2 cellular contexts compared by ENCODE assay signal in the genomic region with DNA sequence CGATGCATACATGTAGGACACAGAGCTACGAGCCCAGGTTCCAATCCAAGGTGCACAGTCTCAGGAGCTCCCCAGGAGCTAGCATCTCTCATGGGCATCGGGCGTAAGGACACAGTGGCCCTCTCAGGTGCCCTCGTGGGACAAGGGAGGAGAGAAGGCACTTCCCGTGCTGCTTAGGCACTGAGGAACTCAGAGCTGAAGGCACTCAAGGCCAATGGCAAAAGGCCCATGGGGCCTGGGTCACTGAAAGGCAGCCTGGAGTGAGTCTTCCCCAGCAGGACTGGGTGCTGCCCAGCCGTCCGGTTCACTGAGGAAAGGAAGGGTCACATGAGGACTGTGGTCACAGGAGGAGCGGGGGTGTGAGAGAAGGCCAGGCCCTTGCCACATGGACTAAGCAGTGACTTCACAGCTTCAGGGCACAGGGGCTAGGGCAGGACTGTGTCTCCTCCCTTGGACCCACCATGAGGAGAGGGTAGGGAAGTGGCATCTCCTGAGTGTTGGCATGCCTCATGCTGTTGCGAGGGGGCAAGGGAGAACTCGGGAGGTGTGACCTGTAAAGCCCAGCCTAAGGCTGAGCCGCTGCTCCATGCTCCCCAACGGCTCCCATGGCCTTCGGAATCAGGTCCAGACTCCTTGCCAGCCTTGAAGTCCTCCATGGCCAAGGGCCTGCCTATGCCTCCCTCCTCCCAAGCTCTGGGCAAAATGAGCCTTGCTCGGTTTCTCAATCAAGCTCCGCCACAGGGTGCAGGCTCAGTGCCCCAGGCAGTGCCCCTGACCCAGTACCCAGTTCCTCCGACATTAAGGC.
TF ChIP-seq lines count a peak whose summit lies in the region.

No MANE protein-coding gene starts in this region.

TF ChIP-seq in liver, 16 proteins besides CTCF, POLR2A, EP300 and RAD21:
- TF ChIP-seq YY1 (IDR thresholded peaks at IDR 0.05) (no peak), ZBTB33 (IDR thresholded peaks at IDR 0.05) (no peak), EGR1 (IDR thresholded peaks at IDR 0.05; ENCODE audit: low read depth in 2 of 2) (no peak), RXRA (IDR thresholded peaks at IDR 0.05) (no peak), FOXA2 (IDR thresholded peaks at IDR 0.05) (no peak), JUND (IDR thresholded peaks at IDR 0.05) (no peak), SP1 (IDR thresholded peaks at IDR 0.05) (no peak), GABPA (IDR thresholded peaks at IDR 0.05 in 1 of 2, conservative IDR thresholded peaks at IDR 0.05 in 1 of 2) (no peak), TAF1 (conservative IDR thresholded peaks at IDR 0.05) (no peak), HNF4A (conservative IDR thresholded peaks at IDR 0.05) (no peak), HNF4G (IDR thresholded peaks at IDR 0.05) (no peak), FOXA1 (IDR thresholded peaks at IDR 0.05) (no peak), NR2F2 (IDR thresholded peaks at IDR 0.05) (no peak)
- TF ChIP-seq, protein P1, sequence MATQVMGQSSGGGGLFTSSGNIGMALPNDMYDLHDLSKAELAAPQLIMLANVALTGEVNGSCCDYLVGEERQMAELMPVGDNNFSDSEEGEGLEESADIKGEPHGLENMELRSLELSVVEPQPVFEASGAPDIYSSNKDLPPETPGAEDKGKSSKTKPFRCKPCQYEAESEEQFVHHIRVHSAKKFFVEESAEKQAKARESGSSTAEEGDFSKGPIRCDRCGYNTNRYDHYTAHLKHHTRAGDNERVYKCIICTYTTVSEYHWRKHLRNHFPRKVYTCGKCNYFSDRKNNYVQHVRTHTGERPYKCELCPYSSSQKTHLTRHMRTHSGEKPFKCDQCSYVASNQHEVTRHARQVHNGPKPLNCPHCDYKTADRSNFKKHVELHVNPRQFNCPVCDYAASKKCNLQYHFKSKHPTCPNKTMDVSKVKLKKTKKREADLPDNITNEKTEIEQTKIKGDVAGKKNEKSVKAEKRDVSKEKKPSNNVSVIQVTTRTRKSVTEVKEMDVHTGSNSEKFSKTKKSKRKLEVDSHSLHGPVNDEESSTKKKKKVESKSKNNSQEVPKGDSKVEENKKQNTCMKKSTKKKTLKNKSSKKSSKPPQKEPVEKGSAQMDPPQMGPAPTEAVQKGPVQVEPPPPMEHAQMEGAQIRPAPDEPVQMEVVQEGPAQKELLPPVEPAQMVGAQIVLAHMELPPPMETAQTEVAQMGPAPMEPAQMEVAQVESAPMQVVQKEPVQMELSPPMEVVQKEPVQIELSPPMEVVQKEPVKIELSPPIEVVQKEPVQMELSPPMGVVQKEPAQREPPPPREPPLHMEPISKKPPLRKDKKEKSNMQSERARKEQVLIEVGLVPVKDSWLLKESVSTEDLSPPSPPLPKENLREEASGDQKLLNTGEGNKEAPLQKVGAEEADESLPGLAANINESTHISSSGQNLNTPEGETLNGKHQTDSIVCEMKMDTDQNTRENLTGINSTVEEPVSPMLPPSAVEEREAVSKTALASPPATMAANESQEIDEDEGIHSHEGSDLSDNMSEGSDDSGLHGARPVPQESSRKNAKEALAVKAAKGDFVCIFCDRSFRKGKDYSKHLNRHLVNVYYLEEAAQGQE (IDR thresholded peaks at IDR 0.05), result no peak
- TF ChIP-seq, protein P2, sequence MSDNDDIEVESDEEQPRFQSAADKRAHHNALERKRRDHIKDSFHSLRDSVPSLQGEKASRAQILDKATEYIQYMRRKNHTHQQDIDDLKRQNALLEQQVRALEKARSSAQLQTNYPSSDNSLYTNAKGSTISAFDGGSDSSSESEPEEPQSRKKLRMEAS (IDR thresholded peaks at IDR 0.05), result no peak
- TF ChIP-seq, protein P3, sequence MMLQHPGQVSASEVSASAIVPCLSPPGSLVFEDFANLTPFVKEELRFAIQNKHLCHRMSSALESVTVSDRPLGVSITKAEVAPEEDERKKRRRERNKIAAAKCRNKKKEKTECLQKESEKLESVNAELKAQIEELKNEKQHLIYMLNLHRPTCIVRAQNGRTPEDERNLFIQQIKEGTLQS (IDR thresholded peaks at IDR 0.05), result no peak

TF ChIP-seq in HepG2, 621 proteins besides CTCF, POLR2A, EP300 and RAD21:
- TF ChIP-seq ZNF468 (CRISPR knock-in tag; IDR thresholded peaks at IDR 0.05) (no peak), POGZ (CRISPR knock-in tag; IDR thresholded peaks at IDR 0.05) (no peak), ZNF256 (CRISPR knock-in tag; conservative IDR thresholded peaks at IDR 0.05) (no peak), ZKSCAN5 (CRISPR knock-in tag; IDR thresholded peaks at IDR 0.05) (no peak), ZNF792 (CRISPR knock-in tag; IDR thresholded peaks at IDR 0.05) (no peak), ZNF326 (CRISPR knock-in tag; IDR thresholded peaks at IDR 0.05; ENCODE audit: borderline replicate concordance) (no peak), LCORL (IDR thresholded peaks at IDR 0.05) (no peak), LCORL (CRISPR knock-in tag; IDR thresholded peaks at IDR 0.05) (no peak), CBX1 (IDR thresholded peaks at IDR 0.05; ENCODE audit: low read depth) (no peak), ADNP (CRISPR knock-in tag; IDR thresholded peaks at IDR 0.05) (no peak), HOXA7 (CRISPR knock-in tag; IDR thresholded peaks at IDR 0.05) (no peak), ATF7-NPFF (CRISPR knock-in tag; IDR thresholded peaks at IDR 0.05; ENCODE audit: low read depth) (no peak), DMAP1 (CRISPR knock-in tag; IDR thresholded peaks at IDR 0.05) (no peak)
- TF ChIP-seq, protein P4, sequence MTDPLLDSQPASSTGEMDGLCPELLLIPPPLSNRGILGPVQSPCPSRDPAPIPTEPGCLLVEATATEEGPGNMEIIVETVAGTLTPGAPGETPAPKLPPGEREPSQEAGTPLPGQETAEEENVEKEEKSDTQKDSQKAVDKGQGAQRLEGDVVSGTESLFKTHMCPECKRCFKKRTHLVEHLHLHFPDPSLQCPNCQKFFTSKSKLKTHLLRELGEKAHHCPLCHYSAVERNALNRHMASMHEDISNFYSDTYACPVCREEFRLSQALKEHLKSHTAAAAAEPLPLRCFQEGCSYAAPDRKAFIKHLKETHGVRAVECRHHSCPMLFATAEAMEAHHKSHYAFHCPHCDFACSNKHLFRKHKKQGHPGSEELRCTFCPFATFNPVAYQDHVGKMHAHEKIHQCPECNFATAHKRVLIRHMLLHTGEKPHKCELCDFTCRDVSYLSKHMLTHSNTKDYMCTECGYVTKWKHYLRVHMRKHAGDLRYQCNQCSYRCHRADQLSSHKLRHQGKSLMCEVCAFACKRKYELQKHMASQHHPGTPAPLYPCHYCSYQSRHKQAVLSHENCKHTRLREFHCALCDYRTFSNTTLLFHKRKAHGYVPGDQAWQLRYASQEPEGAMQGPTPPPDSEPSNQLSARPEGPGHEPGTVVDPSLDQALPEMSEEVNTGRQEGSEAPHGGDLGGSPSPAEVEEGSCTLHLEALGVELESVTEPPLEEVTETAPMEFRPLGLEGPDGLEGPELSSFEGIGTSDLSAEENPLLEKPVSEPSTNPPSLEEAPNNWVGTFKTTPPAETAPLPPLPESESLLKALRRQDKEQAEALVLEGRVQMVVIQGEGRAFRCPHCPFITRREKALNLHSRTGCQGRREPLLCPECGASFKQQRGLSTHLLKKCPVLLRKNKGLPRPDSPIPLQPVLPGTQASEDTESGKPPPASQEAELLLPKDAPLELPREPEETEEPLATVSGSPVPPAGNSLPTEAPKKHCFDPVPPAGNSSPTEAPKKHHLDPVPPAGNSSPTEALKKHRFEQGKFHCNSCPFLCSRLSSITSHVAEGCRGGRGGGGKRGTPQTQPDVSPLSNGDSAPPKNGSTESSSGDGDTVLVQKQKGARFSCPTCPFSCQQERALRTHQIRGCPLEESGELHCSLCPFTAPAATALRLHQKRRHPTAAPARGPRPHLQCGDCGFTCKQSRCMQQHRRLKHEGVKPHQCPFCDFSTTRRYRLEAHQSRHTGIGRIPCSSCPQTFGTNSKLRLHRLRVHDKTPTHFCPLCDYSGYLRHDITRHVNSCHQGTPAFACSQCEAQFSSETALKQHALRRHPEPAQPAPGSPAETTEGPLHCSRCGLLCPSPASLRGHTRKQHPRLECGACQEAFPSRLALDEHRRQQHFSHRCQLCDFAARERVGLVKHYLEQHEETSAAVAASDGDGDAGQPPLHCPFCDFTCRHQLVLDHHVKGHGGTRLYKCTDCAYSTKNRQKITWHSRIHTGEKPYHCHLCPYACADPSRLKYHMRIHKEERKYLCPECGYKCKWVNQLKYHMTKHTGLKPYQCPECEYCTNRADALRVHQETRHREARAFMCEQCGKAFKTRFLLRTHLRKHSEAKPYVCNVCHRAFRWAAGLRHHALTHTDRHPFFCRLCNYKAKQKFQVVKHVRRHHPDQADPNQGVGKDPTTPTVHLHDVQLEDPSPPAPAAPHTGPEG (CRISPR knock-in tag; IDR thresholded peaks at IDR 0.05), result no peak
- TF ChIP-seq, protein P2 (IDR thresholded peaks at IDR 0.05), result no peak
